In the genomic region with DNA sequence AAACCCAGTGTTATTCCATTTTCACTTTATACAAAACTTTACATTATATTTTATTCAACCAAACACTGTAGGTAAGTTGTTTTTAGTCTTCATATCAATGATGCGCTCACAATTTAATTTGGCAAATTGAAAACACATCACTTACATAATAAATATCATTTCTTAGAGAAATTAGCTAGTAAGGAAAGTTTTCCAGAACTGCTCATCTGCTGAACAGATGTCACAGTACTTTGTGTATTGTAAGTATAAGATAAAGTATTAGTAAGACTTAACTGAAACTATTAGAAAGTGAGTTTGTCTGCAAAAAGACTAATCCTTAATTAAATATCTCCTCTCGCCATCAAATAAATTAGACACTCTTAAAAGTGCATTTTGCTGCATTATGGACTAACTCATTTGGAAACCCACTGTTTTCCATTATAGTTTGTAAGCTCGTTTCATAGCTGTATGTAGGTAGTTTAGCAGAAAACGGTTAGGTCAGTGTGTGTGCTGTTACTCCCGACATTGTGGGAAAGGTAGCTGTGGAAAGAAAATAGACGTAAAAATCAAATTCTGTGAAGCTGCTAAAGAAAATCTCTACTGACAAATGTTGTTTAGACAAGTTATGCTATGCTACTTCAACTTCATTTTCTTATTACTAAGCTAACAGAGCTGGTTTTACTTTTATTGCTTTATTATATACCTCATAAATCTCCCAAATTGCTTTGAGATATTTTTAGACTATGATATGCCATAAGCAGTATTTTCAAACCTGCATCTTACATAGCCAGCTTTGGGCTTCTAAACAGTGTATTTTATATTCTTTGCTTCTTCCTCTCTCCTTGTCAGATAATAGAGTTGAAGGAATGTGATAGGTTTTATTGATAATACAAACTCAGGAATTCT, we compare ENCODE assay signal across 20 cellular contexts.
DNase-seq lines count a peak whose midpoint lies in the region; ATAC-seq, FAIRE-seq and TF ChIP-seq lines count a peak whose summit lies in the region.
"Had no signal": no experiment of that assay in that cellular context is flagged by ENCODE, and none has a peak within 500 bp of the region (broad histone marks: within the 10 kb centered on the region; RNA-seq: fewer than 3 reads in every experiment).

No MANE protein-coding gene starts in this region.

- H2AFZ ChIP-seq in mammary epithelial cell (ENCODE audit: low read depth, low read length): peak overlapping the region; percentile 32

- TF ChIP-seq POLR2A in breast epithelium (IDR thresholded peaks at IDR 0.05) (no peak), sigmoid colon (IDR thresholded peaks at IDR 0.05) (no peak)

- H3K4me3 ChIP-seq in mammary epithelial cell (replicated peaks in 1 of 3; ENCODE audit: insufficient read depth in 1 of 3, low read depth in 2 of 3, low read length in 3 of 3) (no peak overlapping the region), breast epithelium (no peak overlapping the region), mucosa of descending colon (no peak overlapping the region), sigmoid colon (no peak overlapping the region)

- no peak for DNase-seq in mammary epithelial cell
- DNase-seq in breast epithelium (ENCODE audit: low spot score in 2 of 2): no peak
- DNase-seq in mucosa of descending colon: no peak
- DNase-seq in sigmoid colon: no peak
- DNase-seq in GOT3 (lab: John Stamatoyannopoulos, UW): no peak
- no peak for DNase-seq in epidermal melanocyte (ENCODE audit: insufficient read length, low spot score)
- no peak for DNase-seq in activated CD4-positive, alpha-beta T cell treated with anti-CD3 and anti-CD28 coated beads, Interleukin-2, amount 10 ng/mL, durations not matched to agents 7 days and 5 days
- DNase-seq: COR-L47, DMS153, Karpas-422, MM.1S, NCI-H1105, NCI-H1694, NCI-H226, SIG-M5 had no signal

- intact Hi-C loops in mammary epithelial cell (cut with micrococcal nuclease) (no loop called here), breast epithelium (cut with DNase I; ENCODE audit: low total_unique reads) (no loop called here), mucosa of descending colon (cut with DNase I, micrococcal nuclease) (no loop called here), sigmoid colon (cut with DNase I) (no loop called here)

- no TSS peak for BruUV-seq in mammary epithelial cell (replicated peaks; lab: Mats Ljungman, UMichigan)

- no peaks in the 10 kb centered on the region for H3K36me3 Mint-ChIP-seq in activated CD4-positive, alpha-beta T cell treated with anti-CD3 and anti-CD28 coated beads, Interleukin-2, amount 10 ng/mL, durations not matched to agents 7 days and 5 days (ENCODE audit: low read depth)
- H3K36me3 Mint-ChIP-seq: CD14-positive monocyte had no signal

- no peaks in the 10 kb centered on the region for H3K9me3 Mint-ChIP-seq in activated CD4-positive, alpha-beta T cell treated with anti-CD3 and anti-CD28 coated beads, Interleukin-2, amount 10 ng/mL, durations not matched to agents 7 days and 5 days
- H3K9me3 Mint-ChIP-seq: CD14-positive monocyte had no signal

- no peak overlapping the region for H3K4me3 Mint-ChIP-seq in activated CD4-positive, alpha-beta T cell treated with anti-CD3 and anti-CD28 coated beads, Interleukin-2, amount 10 ng/mL, durations not matched to agents 7 days and 5 days
- H3K4me3 Mint-ChIP-seq: CD14-positive monocyte had no signal

- 46% methylated on average over 6 of the region's 6 CpGs for WGBS in mammary epithelial cell (ENCODE audit: low coverage, missing lambda C conversion rate)
- WGBS in sigmoid colon, 2 donors: 24 to 63% methylated on average over 6 of the region's 6 CpGs

- peak; percentile 85 for ATAC-seq in mucosa of descending colon

- H3K27ac ChIP-seq in mammary epithelial cell (ENCODE audit: insufficient read depth, low read depth, low read length): no peak overlapping the region
- no peak overlapping the region for H3K27ac ChIP-seq in breast epithelium
- H3K27ac ChIP-seq in sigmoid colon: peak overlapping the region in 2 of 4 donors; percentile 40 to 66

- dilution Hi-C loops in mammary epithelial cell (cut with HindIII; ENCODE audit: low sequenced_read_pairs): no loop called here

- CTCF ChIA-PET in mammary epithelial cell (lab: Charles Lee; ENCODE audit: low non-redundant PET): no interaction called here
- CTCF ChIA-PET in activated CD4-positive, alpha-beta T cell treated with anti-CD3 and anti-CD28 coated beads, Interleukin-2, amount 10 ng/mL, durations not matched to agents 7 days and 5 days (lab: Charles Lee): interaction anchor here (0.6 kb wide), 1 partner anchor 89 kb away, joined by 5 read pairs; no protein-coding TSS in a partner anchor

- H3K9ac ChIP-seq in mammary epithelial cell (ENCODE audit: insufficient read depth, low read length): no peak overlapping the region

- no peaks in the 10 kb centered on the region for H3K27me3 Mint-ChIP-seq in activated CD4-positive, alpha-beta T cell treated with anti-CD3 and anti-CD28 coated beads, Interleukin-2, amount 10 ng/mL, durations not matched to agents 7 days and 5 days

- FAIRE-seq in colon (lab: Jason Lieb, UNC): peak; percentile 28
- FAIRE-seq: A204.1, GM19239, H54 had no signal

- H3K4me1 Mint-ChIP-seq in activated CD4-positive, alpha-beta T cell treated with anti-CD3 and anti-CD28 coated beads, Interleukin-2, amount 10 ng/mL, durations not matched to agents 7 days and 5 days: no peaks in the 10 kb centered on the region
- H3K4me1 Mint-ChIP-seq: CD14-positive monocyte had no signal

- no peak for TF ChIP-seq CTCF in mammary epithelial cell (conservative IDR thresholded peaks at IDR 0.05 in 1 of 2, IDR thresholded peaks at IDR 0.05 in 1 of 2; ENCODE audit: extremely low read depth in 1 of 2, insufficient read depth in 1 of 2, low read depth in 1 of 2, low read length in 2 of 2)
- TF ChIP-seq CTCF in breast epithelium (IDR thresholded peaks at IDR 0.05): no peak
- TF ChIP-seq CTCF in mucosa of descending colon (IDR thresholded peaks at IDR 0.05): no peak
- no peak for TF ChIP-seq CTCF in sigmoid colon (IDR thresholded peaks at IDR 0.05)

- no peaks in the 10 kb centered on the region for H4K20me1 ChIP-seq in mammary epithelial cell (ENCODE audit: insufficient read depth, low read length)

- H3K27ac Mint-ChIP-seq in activated CD4-positive, alpha-beta T cell treated with anti-CD3 and anti-CD28 coated beads, Interleukin-2, amount 10 ng/mL, durations not matched to agents 7 days and 5 days: no peak overlapping the region
- H3K27ac Mint-ChIP-seq: CD14-positive monocyte had no signal

- in situ Hi-C loops in mammary epithelial cell (cut with MboI; ENCODE audit: low sequenced_read_pairs in 2 of 2): no loop called here

- POLR2A ChIA-PET in activated CD4-positive, alpha-beta T cell treated with anti-CD3 and anti-CD28 coated beads, Interleukin-2, amount 10 ng/mL, durations not matched to agents 7 days and 5 days (lab: Charles Lee): no interaction called here

- no peak overlapping the region for H3K4me2 ChIP-seq in mammary epithelial cell (ENCODE audit: insufficient read depth, low read depth, low read length)

- no peaks in the 10 kb centered on the region for H3K79me2 ChIP-seq in mammary epithelial cell (ENCODE audit: insufficient read depth, low read length)

- H3K27me3 ChIP-seq in mammary epithelial cell (ENCODE audit: insufficient read depth, low read length) (no peaks in the 10 kb centered on the region), breast epithelium (no peaks in the 10 kb centered on the region), sigmoid colon (no peaks in the 10 kb centered on the region)

- H3K36me3 ChIP-seq in mammary epithelial cell (ENCODE audit: insufficient read depth, low read length) (no peaks in the 10 kb centered on the region), breast epithelium (no peaks in the 10 kb centered on the region), mucosa of descending colon (ENCODE audit: low read depth) (no peaks in the 10 kb centered on the region), sigmoid colon (peaks cover 0 to 5% (median 0%) of the 10 kb centered on the region in 4 donors)

- H3K9me3 ChIP-seq in mammary epithelial cell (replicated peaks; ENCODE audit: insufficient read depth, low read length) (no peaks in the 10 kb centered on the region), breast epithelium (no peaks in the 10 kb centered on the region), mucosa of descending colon (no peaks in the 10 kb centered on the region), sigmoid colon (no peaks in the 10 kb centered on the region)

- H3K4me1 ChIP-seq in mammary epithelial cell (ENCODE audit: insufficient read depth, low read length) (no peaks in the 10 kb centered on the region), breast epithelium (no peaks in the 10 kb centered on the region), mucosa of descending colon (ENCODE audit: low read depth) (peaks cover 12% of the 10 kb centered on the region), sigmoid colon (peaks cover 0 to 18% (median 14%) of the 10 kb centered on the region in 4 donors)

- TF ChIP-seq EP300 in sigmoid colon (IDR thresholded peaks at IDR 0.05): no peak
